Comparison of ENCODE assay signal across 8 cellular contexts in genomic region chr13:41060723-41061074, GRCh38. TPM values are rescaled to one million over a fixed set of nuclear protein-coding genes. Genes with fewer than 3 reads are reported as not detected.
DNase-seq lines count a peak whose midpoint lies in the region; TF ChIP-seq lines count a peak whose summit lies in the region.

No MANE protein-coding gene starts in this region.

- H3K14ac ChIP-seq in trophoblast cell (ENCODE audit: low read length), result peak overlapping the region; percentile 85

- peak overlapping the region; percentile 66; the same call in 1 of the 2 replicates for H3K4me2 ChIP-seq in MM.1S (ENCODE audit: low read depth, low read length)
- H3K4me2 ChIP-seq in trophoblast cell (ENCODE audit: low read length), result peak overlapping the region; percentile 80

- peaks cover 22% of the 10 kb centered on the region for H3K79me1 ChIP-seq in trophoblast cell (ENCODE audit: low read length)

- no peak overlapping the region for H4K12ac ChIP-seq in trophoblast cell (ENCODE audit: low read depth, low read length)

- H2BK12ac ChIP-seq in trophoblast cell (ENCODE audit: low read length), result peak overlapping the region; percentile 34

- H3K27me3 ChIP-seq in MM.1S (replicated peaks; ENCODE audit: insufficient read depth, low read length) (no peaks in the 10 kb centered on the region), cardiac muscle cell (no peaks in the 10 kb centered on the region), trophoblast cell (ENCODE audit: insufficient read depth, low read length) (no peaks in the 10 kb centered on the region)

- H2AFZ ChIP-seq in MM.1S (ENCODE audit: low read length) (peak overlapping the region; percentile 78), trophoblast cell (ENCODE audit: insufficient read depth, low read length, poor library complexity) (peak overlapping the region; percentile 91)

- no peak for TF ChIP-seq CTCF in MM.1S (IDR thresholded peaks at IDR 0.05; ENCODE audit: low read length)
- no peak for TF ChIP-seq CTCF in cardiac muscle cell (IDR thresholded peaks at IDR 0.05; ENCODE audit: low read depth, low read length)
- no peak for TF ChIP-seq CTCF in type B pancreatic cell (conservative IDR thresholded peaks at IDR 0.05)

- peaks cover 67% of the 10 kb centered on the region for H3K79me2 ChIP-seq in MM.1S (ENCODE audit: low read length)
- peaks cover 22% of the 10 kb centered on the region for H3K79me2 ChIP-seq in trophoblast cell (ENCODE audit: control insufficient read depth, insufficient read depth, low read length, poor library complexity)

- no peaks in the 10 kb centered on the region for H3K9me2 ChIP-seq in MM.1S (replicated peaks; ENCODE audit: insufficient read depth, low read length)

- peak overlapping the region; percentile 83 for H3K4ac ChIP-seq in trophoblast cell (ENCODE audit: low read depth, low read length)

- peak overlapping the region; percentile 67 for H4K8ac ChIP-seq in trophoblast cell (ENCODE audit: low read depth, low read length)

- peaks cover 7% of the 10 kb centered on the region; the same call in 1 of the 2 replicates for H3K4me1 ChIP-seq in MM.1S (ENCODE audit: low read length)
- H3K4me1 ChIP-seq in cardiac muscle cell (ENCODE audit: low read depth), result peaks cover 16% of the 10 kb centered on the region
- H3K4me1 ChIP-seq in trophoblast cell (ENCODE audit: control insufficient read depth in 1 of 2, insufficient read depth in 2 of 2, low read length in 2 of 2), result peaks cover 5 to 7% of the 10 kb centered on the region in 2 experiments

- no peaks in the 10 kb centered on the region for H4K20me1 ChIP-seq in MM.1S (ENCODE audit: insufficient read depth, low read length)

- H3K27ac ChIP-seq in MM.1S (ENCODE audit: low read length), result peak overlapping the region; percentile 89
- peak overlapping the region; percentile 93 for H3K27ac ChIP-seq in cardiac muscle cell
- peak overlapping the region; percentile 99 for H3K27ac ChIP-seq in trophoblast cell (ENCODE audit: low read depth, low read length)

- H2BK5ac ChIP-seq in trophoblast cell (ENCODE audit: low read depth, low read length, poor library complexity), result peak overlapping the region; percentile 91

- peaks cover 68% of the 10 kb centered on the region for H3K4me1 Mint-ChIP-seq in activated naive CD8-positive, alpha-beta T cell treated with anti-CD3 and anti-CD28 coated beads for 36 hours
- H3K4me1 Mint-ChIP-seq in type B pancreatic cell (ENCODE audit: unreplicated experiment), result peaks cover 41% of the 10 kb centered on the region

- peak overlapping the region; percentile 91 for H3K18ac ChIP-seq in trophoblast cell (ENCODE audit: low read length)

- DNase-seq in EH (ENCODE audit: low read depth), result peak; percentile 86
- peak; percentile 75 for DNase-seq in H4 (ENCODE audit: low spot score)
- peak; percentile 61 for DNase-seq in MM.1S
- DNase-seq in SKM-1 (lab: John Stamatoyannopoulos, UW; ENCODE audit: unreplicated experiment), result peak; percentile 68
- DNase-seq in activated naive CD8-positive, alpha-beta T cell treated with anti-CD3 and anti-CD28 coated beads for 36 hours, result peak; percentile 93
- DNase-seq in cardiac muscle cell (ENCODE audit: low read depth in 1 of 2, low spot score in 1 of 2), result peak; percentile 90
- DNase-seq in trophoblast cell, result peak; percentile 83 to 88
- DNase-seq in type B pancreatic cell (ENCODE audit: extremely low spot score, unreplicated experiment), result peak; percentile 92

- H3K36me3 ChIP-seq in MM.1S (replicated peaks; ENCODE audit: insufficient read depth, low read length), result no peaks in the 10 kb centered on the region
- peaks cover 5% of the 10 kb centered on the region for H3K36me3 ChIP-seq in cardiac muscle cell
- H3K36me3 ChIP-seq in trophoblast cell (ENCODE audit: control insufficient read depth in 1 of 2, insufficient read depth in 2 of 2, low read length in 2 of 2), result peaks cover 0 to 2% of the 10 kb centered on the region in 2 experiments

- H3K4me3 ChIP-seq in MM.1S (ENCODE audit: low read length) (peak overlapping the region; percentile 84), cardiac muscle cell (peak overlapping the region; percentile 95), trophoblast cell (ENCODE audit: low read depth, low read length) (peak overlapping the region; percentile 85)

- no peaks in the 10 kb centered on the region for H3K9me3 Mint-ChIP-seq in activated naive CD8-positive, alpha-beta T cell treated with anti-CD3 and anti-CD28 coated beads for 36 hours
- no peaks in the 10 kb centered on the region for H3K9me3 Mint-ChIP-seq in type B pancreatic cell

- peak overlapping the region; percentile 88 for H4K91ac ChIP-seq in trophoblast cell (ENCODE audit: low read depth, low read length)

- H3F3A ChIP-seq in MM.1S (ENCODE audit: insufficient read depth, low read length), result peaks cover 25% of the 10 kb centered on the region

- H3K9me3 ChIP-seq in MM.1S (replicated peaks; ENCODE audit: insufficient read depth, low read length), result no peaks in the 10 kb centered on the region
- no peaks in the 10 kb centered on the region for H3K9me3 ChIP-seq in cardiac muscle cell (ENCODE audit: low read depth)
- H3K9me3 ChIP-seq in trophoblast cell (ENCODE audit: insufficient read depth, low read depth, low read length), result no peaks in the 10 kb centered on the region

- H2AK5ac ChIP-seq in trophoblast cell (ENCODE audit: low read length), result peak overlapping the region; percentile 49

- H3K36me3 Mint-ChIP-seq in activated naive CD8-positive, alpha-beta T cell treated with anti-CD3 and anti-CD28 coated beads for 36 hours, result peaks cover 26% of the 10 kb centered on the region
- H3K36me3 Mint-ChIP-seq in type B pancreatic cell, result peaks cover 22% of the 10 kb centered on the region

- WGBS in trophoblast cell (ENCODE audit: extremely low coverage, insufficient coverage, insufficient read length), result no CpG with 5 or more reads among the region's 35 CpGs

- peak overlapping the region; percentile 99 for H3K4me3 Mint-ChIP-seq in activated naive CD8-positive, alpha-beta T cell treated with anti-CD3 and anti-CD28 coated beads for 36 hours
- peak overlapping the region; percentile 91 for H3K4me3 Mint-ChIP-seq in type B pancreatic cell

- H3K27ac Mint-ChIP-seq in activated naive CD8-positive, alpha-beta T cell treated with anti-CD3 and anti-CD28 coated beads for 36 hours, result peak overlapping the region; percentile 99
- peak overlapping the region; percentile 100 for H3K27ac Mint-ChIP-seq in type B pancreatic cell

- H3K27me3 Mint-ChIP-seq in activated naive CD8-positive, alpha-beta T cell treated with anti-CD3 and anti-CD28 coated beads for 36 hours, result peaks cover 6% of the 10 kb centered on the region
- H3K27me3 Mint-ChIP-seq in type B pancreatic cell, result peaks cover 14% of the 10 kb centered on the region

- H3K9ac ChIP-seq in MM.1S (ENCODE audit: low read length) (peak overlapping the region; percentile 71), trophoblast cell (ENCODE audit: low read length) (peak overlapping the region; percentile 93)

- H2BK120ac ChIP-seq in trophoblast cell (ENCODE audit: insufficient read depth, low read length, poor library complexity), result peak overlapping the region; percentile 84

- H3K23ac ChIP-seq in trophoblast cell (ENCODE audit: low read length), result no peak overlapping the region

RNA-seq across cellular contexts. Expression of gene WBP4, which starts 0.6 kb away (rescaled TPM):
- 3.1 and 5.2 TPM in 2 replicates for total RNA-seq in H4 (2014; rRNA removed; shearing (Covaris generic))
- 10 to 100 TPM; 15.9 to 16.7 TPM for total RNA-seq in activated naive CD8-positive, alpha-beta T cell treated with anti-CD3 and anti-CD28 coated beads for 36 hours
- total RNA-seq in cardiac muscle cell (6.2 and 8.1 TPM in 2 replicates), type B pancreatic cell (ENCODE audit: low replicate concordance) (5.6 and 7.9 TPM in 2 replicates)
- 9.9 and 11.0 TPM in 2 replicates for polyA plus RNA-seq in cardiac muscle cell
- 14.3 and 14.8 TPM in 2 replicates for polyA plus RNA-seq in trophoblast cell (2013)

RNA-seq across cellular contexts. Expression of gene ELF1, which starts 41.6 kb away (rescaled TPM):
- total RNA-seq in H4 (2014; rRNA removed; shearing (Covaris generic)), result 17.3 and 18.1 TPM in 2 replicates
- 10 to 100 TPM; 93.3 to 97.9 TPM for total RNA-seq in activated naive CD8-positive, alpha-beta T cell treated with anti-CD3 and anti-CD28 coated beads for 36 hours
- total RNA-seq in cardiac muscle cell (30.0 and 36.8 TPM in 2 replicates), type B pancreatic cell (ENCODE audit: low replicate concordance) (47.4 and 97.2 TPM in 2 replicates)
- polyA plus RNA-seq in cardiac muscle cell, result 22.2 and 23.6 TPM in 2 replicates
- polyA plus RNA-seq in trophoblast cell (2013), result 55.9 and 56.2 TPM in 2 replicates

Comparison
In these comparisons a context has a peak if more than half of its experiments do, and no peak if none do; other contexts are left out.
1. Peak in every context shown above with its lines: DNase-seq, H3K4me3 ChIP-seq and H3K27ac ChIP-seq.